ENCODE assay signal across 25 cellular contexts in the genomic region with DNA sequence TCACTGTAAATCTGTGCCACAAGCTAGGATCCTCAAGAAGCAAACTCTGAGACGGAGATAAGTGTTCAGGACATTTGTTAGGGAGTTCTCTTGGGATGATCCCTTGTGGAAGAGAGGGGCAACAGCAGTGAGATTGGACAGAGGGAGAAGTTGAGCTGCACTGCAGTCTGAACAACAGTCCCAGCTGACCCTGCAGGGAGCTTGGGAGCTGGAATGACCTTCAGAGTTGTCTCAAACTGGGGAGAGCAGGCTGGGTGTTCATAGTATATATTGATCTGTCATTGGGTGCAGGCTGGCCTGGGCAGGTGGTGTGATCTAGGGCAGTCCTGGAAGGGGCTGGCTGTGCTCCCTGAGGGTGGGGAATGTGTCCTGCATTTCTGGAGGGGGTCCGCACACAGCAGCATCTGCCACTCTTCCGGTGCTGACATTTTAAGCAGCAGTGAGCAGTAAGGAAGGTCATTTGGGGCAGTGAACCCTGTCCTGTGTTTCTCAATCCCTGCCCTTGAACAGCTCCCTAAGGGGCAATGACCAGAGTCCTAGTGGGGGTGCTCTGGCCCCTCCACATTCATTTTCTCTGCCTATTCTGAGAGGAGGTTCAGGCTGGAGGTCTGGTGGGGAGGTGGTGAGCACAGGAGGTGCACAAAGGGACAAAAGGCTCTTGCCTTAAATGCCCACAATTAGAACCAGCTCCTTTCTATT.
DNase-seq lines count a peak whose midpoint lies in the region; ATAC-seq, FAIRE-seq and TF ChIP-seq lines count a peak whose summit lies in the region.
"Had no signal": no experiment of that assay in that cellular context is flagged by ENCODE, and none has a peak within 500 bp of the region (broad histone marks: within the 10 kb centered on the region; RNA-seq: fewer than 3 reads in every experiment).

No MANE protein-coding gene starts in this region.

- no peak overlapping the region for H2BK15ac ChIP-seq in neuronal stem cell (ENCODE audit: low read length)

- H2AK5ac ChIP-seq in neuronal stem cell (ENCODE audit: low read depth, low read length): no peak overlapping the region

- TF ChIP-seq CTCF in A549 (IDR thresholded peaks at IDR 0.05) (no peak), WTC11 (IDR thresholded peaks at IDR 0.05) (no peak), HepG2 (CRISPR knock-in tag; IDR thresholded peaks at IDR 0.05) (no peak), osteoblast (IDR thresholded peaks at IDR 0.05; ENCODE audit: extremely low read depth, low read depth, low read length) (no peak), gastrocnemius medialis (IDR thresholded peaks at IDR 0.05 in 4 of 5, conservative IDR thresholded peaks at IDR 0.05 in 1 of 5) (no peak)

- H3K27ac ChIP-seq in A549: no peak overlapping the region
- peak overlapping the region; percentile 12 for H3K27ac ChIP-seq in HepG2 (ENCODE audit: extremely low read length, insufficient read depth, low read length)
- peak overlapping the region; percentile 24 for H3K27ac ChIP-seq in neuronal stem cell (replicated peaks; ENCODE audit: low read length)
- no peak overlapping the region for H3K27ac ChIP-seq in osteoblast (ENCODE audit: low read depth, low read length)
- H3K27ac ChIP-seq in gastrocnemius medialis: no peak overlapping the region
- H3K27ac ChIP-seq: 22Rv1, HL-60 had no signal

- H3K4me1 Mint-ChIP-seq in WTC11: peaks cover 61% of the 10 kb centered on the region
- H3K4me1 Mint-ChIP-seq: B cell had no signal

- no peaks in the 10 kb centered on the region for H3K79me1 ChIP-seq in neuronal stem cell (ENCODE audit: low read depth, low read length)

- peaks cover 18% of the 10 kb centered on the region for H3K27me3 Mint-ChIP-seq in WTC11 (ENCODE audit: low read depth)

- POLR2A ChIA-PET in A549 (lab: Yijun Ruan, JAX): interaction anchor here (1.8 kb wide), 1 partner anchor 268 kb away, joined by 8 read pairs; a partner anchor contains a TSS
- POLR2A ChIA-PET in WTC11 (lab: Charles Lee): no interaction called here
- POLR2A ChIA-PET in HepG2 (lab: Yijun Ruan, JAX): no interaction called here

- peak overlapping the region; percentile 12 for H3K18ac ChIP-seq in neuronal stem cell (ENCODE audit: low read length)

- H3K27me3 ChIP-seq in HepG2 (ENCODE audit: control insufficient read depth in 1 of 2, insufficient read depth in 2 of 2, low read length in 2 of 2) (0 out of 5 replicates have a peak, but pooled peaks cover 0 to 3% of the 10 kb centered on the region in 2 experiments), neuronal stem cell (ENCODE audit: control insufficient read depth in 3 of 3, insufficient read depth in 3 of 3, low read depth in 1 of 3, low read length in 3 of 3) (peaks cover 0 to 15% (median 0%) of the 10 kb centered on the region in 3 experiments), osteoblast (ENCODE audit: insufficient read depth, low read length) (no peaks in the 10 kb centered on the region), gastrocnemius medialis (no peaks in the 10 kb centered on the region)

- in situ Hi-C loops in HepG2 (cut with HindIII; ENCODE audit: extremely low pct_ligation_motif_present, low pct_unique_long_range_greater_than_20kb) (loop anchor here (5.0 kb wide), 2 partner anchors 88 to 237 kb away; a partner anchor contains a TSS), gastrocnemius medialis (cut with MboI; ENCODE audit: low sequenced_read_pairs in 4 of 4) (loop anchor here in 3 of 4 donors (5.0 kb wide), 1 partner anchor 88 kb away; a partner anchor contains a TSS)

- H3K4me1 ChIP-seq in A549: no peaks in the 10 kb centered on the region
- peaks cover 41% of the 10 kb centered on the region for H3K4me1 ChIP-seq in HepG2 (ENCODE audit: insufficient read depth, low read length)
- peaks cover 0 to 12% of the 10 kb centered on the region in 2 donors for H3K4me1 ChIP-seq in neuronal stem cell (ENCODE audit: control insufficient read depth in 2 of 2, insufficient read depth in 1 of 2, low read depth in 1 of 2, low read length in 2 of 2)
- no peaks in the 10 kb centered on the region for H3K4me1 ChIP-seq in osteoblast (ENCODE audit: insufficient read depth, low read length)
- peaks cover 13 to 23% of the 10 kb centered on the region in 2 donors for H3K4me1 ChIP-seq in gastrocnemius medialis

- TF ChIP-seq RAD21 in A549 (conservative IDR thresholded peaks at IDR 0.05 in 1 of 2, IDR thresholded peaks at IDR 0.05 in 1 of 2): no peak
- no peak for TF ChIP-seq RAD21 in HepG2 (CRISPR knock-in tag; IDR thresholded peaks at IDR 0.05)

- no peak overlapping the region for H3K14ac ChIP-seq in neuronal stem cell (ENCODE audit: low read length)

- intact Hi-C loops in HepG2 (cut with micrococcal nuclease; ENCODE audit: unreplicated experiment) (no loop called here), gastrocnemius medialis (cut with DNase I; ENCODE audit: low total_unique reads) (loop anchor here (5.0 to 10.0 kb wide), 3 partner anchors 191 to 408 kb away; a partner anchor contains a TSS), cardiac septum (cut with DNase I) (loop anchor here (5.0 to 10.0 kb wide), 3 partner anchors 77 to 411 kb away; a partner anchor contains a TSS)

- WGBS in A549 (ENCODE audit: missing lambda C conversion rate): 33% methylated on average over 1 of the region's 3 CpGs
- WGBS in HepG2 (ENCODE audit: low lambda C conversion rate): 69% methylated on average over 1 of the region's 3 CpGs
- WGBS in neuronal stem cell (ENCODE audit: extremely low coverage in 2 of 2, insufficient read length in 2 of 2, insufficient replicate concordance in 1 of 2), 2 donors: no CpG with 5 or more reads among the region's 3 CpGs

- H3K36me3 ChIP-seq in HepG2 (replicated peaks in 1 of 2; ENCODE audit: control insufficient read depth in 1 of 2, insufficient read depth in 2 of 2, low read length in 2 of 2) (no peaks in the 10 kb centered on the region), neuronal stem cell (replicated peaks in 1 of 2; ENCODE audit: control insufficient read depth in 2 of 2, insufficient read depth in 2 of 2, low read length in 2 of 2) (no peaks in the 10 kb centered on the region), osteoblast (ENCODE audit: insufficient read depth, low read length) (no peaks in the 10 kb centered on the region), gastrocnemius medialis (no peaks in the 10 kb centered on the region)

- peak overlapping the region; percentile 10; the same call in 1 of the 2 replicates for H3K27ac Mint-ChIP-seq in WTC11
- H3K27ac Mint-ChIP-seq: B cell; CD4-positive, CD25-positive, alpha-beta regulatory T cell had no signal

- no peak for TF ChIP-seq EP300 in A549 (IDR thresholded peaks at IDR 0.05)
- TF ChIP-seq EP300 in HepG2 (IDR thresholded peaks at IDR 0.05; ENCODE audit: low read depth in 2 of 2, low read length in 2 of 2): no peak
- TF ChIP-seq EP300 in HepG2 (CRISPR knock-in tag; IDR thresholded peaks at IDR 0.05; ENCODE audit: borderline replicate concordance): no peak

- no peak overlapping the region for H3K4me3 Mint-ChIP-seq in WTC11
- H3K4me3 Mint-ChIP-seq: B cell; CD4-positive, CD25-positive, alpha-beta regulatory T cell; GM23338 had no signal

- H3K9ac ChIP-seq in HepG2 (ENCODE audit: insufficient read depth, low read depth, low read length) (no peak overlapping the region), neuronal stem cell (ENCODE audit: low read depth, low read length, poor library complexity) (no peak overlapping the region)
- H3K9ac ChIP-seq: SK-N-SH had no signal

- no peak overlapping the region for H2BK5ac ChIP-seq in neuronal stem cell (ENCODE audit: low read length)

- FAIRE-seq in A549 (lab: Jason Lieb, UNC) (no peak), HepG2 (lab: Jason Lieb, UNC) (no peak)
- FAIRE-seq: G401.6 had no signal

- no peaks in the 10 kb centered on the region for H3K9me3 Mint-ChIP-seq in WTC11
- H3K9me3 Mint-ChIP-seq: GM23338 had no signal

- H2BK120ac ChIP-seq in neuronal stem cell (ENCODE audit: low read depth, low read length): no peak overlapping the region

- H3K4ac ChIP-seq in neuronal stem cell (ENCODE audit: low read length): no peak overlapping the region

- H2BK12ac ChIP-seq in neuronal stem cell (ENCODE audit: low read length): no peak overlapping the region

- ATAC-seq in A549: peak; percentile 16 to 25; a peak in 3 of 6 replicates
- ATAC-seq in WTC11: no peak
- peak; percentile 51 for ATAC-seq in HepG2
- no peak for ATAC-seq in gastrocnemius medialis
- ATAC-seq: PC-3 had no signal

- CTCF ChIA-PET in A549 (lab: Yijun Ruan, JAX) (interaction anchor here (0.6 to 13.8 kb wide), 23 partner anchors 8 to 455 kb away, joined by 3 to 576 read pairs (median 7); a partner anchor contains a TSS), WTC11 (lab: Charles Lee) (interaction anchor here (0.6 to 13.7 kb wide), 18 partner anchors 10 to 327 kb away, joined by 3 to 373 read pairs (median 8); a partner anchor contains a TSS), HepG2 (lab: Yijun Ruan, JAX; ENCODE audit: low intra/inter-chr PET ratio, low total read pairs) (interaction anchor here (0.7 to 3.4 kb wide), 4 partner anchors 83 to 89 kb away, joined by 3 to 37 read pairs (median 14); a partner anchor contains a TSS)

- H3K79me2 ChIP-seq in HepG2 (ENCODE audit: insufficient read depth, low read length) (no peaks in the 10 kb centered on the region), osteoblast (ENCODE audit: insufficient read depth, low read length) (no peaks in the 10 kb centered on the region)

- no peak overlapping the region for H3K4me2 ChIP-seq in A549
- H3K4me2 ChIP-seq in HepG2 (ENCODE audit: low read depth, low read length): peak overlapping the region; percentile 28; the same call in 1 of the 2 replicates
- H3K4me2 ChIP-seq in neuronal stem cell (ENCODE audit: insufficient read depth, low read length, poor library complexity, severe bottlenecking): no peak overlapping the region
- H3K4me2 ChIP-seq in osteoblast (ENCODE audit: insufficient read depth, low read length): no peak overlapping the region
- H3K4me2 ChIP-seq: GM23338, SK-N-SH had no signal

- no peaks in the 10 kb centered on the region for H4K20me1 ChIP-seq in HepG2 (ENCODE audit: insufficient read depth, low read length)
- H4K20me1 ChIP-seq in osteoblast (ENCODE audit: insufficient read depth, low read length): no peaks in the 10 kb centered on the region

- H3K9me3 ChIP-seq in A549 (no peaks in the 10 kb centered on the region), HepG2 (ENCODE audit: low read length) (no peaks in the 10 kb centered on the region), neuronal stem cell (replicated peaks in 1 of 2; ENCODE audit: control insufficient read depth in 2 of 2, insufficient read depth in 1 of 2, low read depth in 1 of 2, low read length in 2 of 2) (no peaks in the 10 kb centered on the region), osteoblast (ENCODE audit: low read depth, low read length) (no peaks in the 10 kb centered on the region), gastrocnemius medialis (no peaks in the 10 kb centered on the region)
- H3K9me3 ChIP-seq: SK-N-SH had no signal

- H4K91ac ChIP-seq in neuronal stem cell (ENCODE audit: low read depth, low read length, poor library complexity): no peak overlapping the region

- no TSS peak for BruUV-seq in HepG2 (replicated peaks; lab: Mats Ljungman, UMichigan)

- DNase-seq in A549 (ENCODE audit: low read depth in 1 of 2, low spot score in 1 of 2) (no peak), WTC11 (ENCODE audit: low spot score) (no peak), HepG2 (ENCODE audit: low spot score) (peak; percentile 6), neuronal stem cell (ENCODE audit: low spot score) (no peak), osteoblast (ENCODE audit: insufficient read length, low spot score, missing footprints) (no peak), gastrocnemius medialis (no peak), erythroblast (lab: John Stamatoyannopoulos, UW) (no peak), cardiac septum (ENCODE audit: low spot score) (no peak)
- DNase-seq: CD4-positive, CD25-positive, alpha-beta regulatory T cell; COR-L47; IMR-90; Karpas-422; NCI-H1048; NCI-H1436; NCI-H2029; NCI-H345; PC-3; RPMI8226; SHP77 treated with DMSO at 0.1 percent for 48 hours; SK-N-SH had no signal

- H4K8ac ChIP-seq in neuronal stem cell (ENCODE audit: low read depth, low read length): no peak overlapping the region

- H2AFZ ChIP-seq in HepG2 (ENCODE audit: low read length) (no peak overlapping the region), neuronal stem cell (ENCODE audit: low read length) (no peak overlapping the region), osteoblast (ENCODE audit: low read length) (no peak overlapping the region)
- H2AFZ ChIP-seq: GM23338 had no signal

- H3K36me3 Mint-ChIP-seq in WTC11: no peaks in the 10 kb centered on the region
- H3K36me3 Mint-ChIP-seq: CD4-positive, CD25-positive, alpha-beta regulatory T cell had no signal

- TF ChIP-seq POLR2A in A549 (IDR thresholded peaks at IDR 0.05; ENCODE audit: low read length) (no peak), HepG2 (IDR thresholded peaks at IDR 0.05; ENCODE audit: insufficient read depth in 1 of 2, low read depth in 2 of 2, low read length in 2 of 2) (no peak), gastrocnemius medialis (IDR thresholded peaks at IDR 0.05) (no peak), erythroblast (IDR thresholded peaks at IDR 0.05; ENCODE audit: low read length) (no peak)

- no peak overlapping the region for H3K23ac ChIP-seq in neuronal stem cell (ENCODE audit: low read depth, low read length, poor library complexity)

- no peak overlapping the region for H3K4me3 ChIP-seq in A549
- no peak overlapping the region for H3K4me3 ChIP-seq in HepG2 (replicated peaks in 1 of 3; ENCODE audit: insufficient read depth in 1 of 3, low read depth in 2 of 3, low read length in 3 of 3)
- no peak overlapping the region for H3K4me3 ChIP-seq in neuronal stem cell (ENCODE audit: low read length in 2 of 2)
- no peak overlapping the region for H3K4me3 ChIP-seq in osteoblast (ENCODE audit: insufficient read depth, low read length)
- no peak overlapping the region for H3K4me3 ChIP-seq in gastrocnemius medialis
- H3K4me3 ChIP-seq: GM23338 had no signal

Comparison
In these comparisons a context has a peak if more than half of its experiments do, and no peak if none do; other contexts are left out.
1. ATAC-seq: peak in A549 (2 of 2) and HepG2 (single experiment); none in WTC11 (single experiment) and gastrocnemius medialis (0 of 2).
2. H3K27ac ChIP-seq: peak in HepG2 (single experiment) and neuronal stem cell (single experiment); none in A549 (0 of 2), osteoblast (single experiment) and gastrocnemius medialis (0 of 4).